ENCODE assay signal across 8 cellular contexts in the genomic region with DNA sequence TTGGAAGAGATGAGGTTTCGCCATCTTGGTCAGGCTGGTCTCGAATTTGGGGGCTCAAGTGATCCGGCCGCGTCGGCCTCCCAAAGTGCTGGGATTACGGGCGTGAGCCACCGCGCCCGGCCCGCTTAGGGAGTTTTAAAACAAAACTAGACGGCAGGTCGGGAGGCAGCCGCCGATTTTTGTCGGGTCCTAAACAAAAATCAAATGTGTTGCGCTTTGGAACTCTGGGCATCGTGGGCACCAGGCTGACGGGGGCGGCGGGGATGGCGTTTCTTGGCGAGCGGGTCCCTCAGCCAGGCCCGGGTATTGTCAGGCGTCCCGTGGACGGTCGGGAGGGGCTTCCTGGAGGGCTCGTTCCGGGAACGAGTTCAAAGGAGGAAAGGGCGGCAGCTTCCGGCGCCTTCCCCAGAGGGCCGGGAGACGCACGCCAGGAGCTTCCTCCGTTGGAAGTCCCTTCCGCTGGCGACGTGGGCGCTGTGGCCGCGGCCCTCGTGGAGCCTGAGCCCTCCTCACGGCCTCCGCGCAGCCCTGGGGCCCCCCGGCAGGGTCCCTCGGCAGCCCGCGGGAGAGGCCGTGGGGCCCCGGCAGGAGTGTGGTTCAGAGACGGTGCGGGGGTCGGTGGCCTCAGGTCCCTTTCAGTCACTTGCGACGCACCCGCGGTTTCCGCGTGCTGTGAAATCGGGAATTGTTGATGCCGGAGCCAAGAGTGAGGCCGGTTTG. TPM values are rescaled to one million over a fixed set of nuclear protein-coding genes. Genes with fewer than 3 reads are reported as not detected.
DNase-seq lines count a peak whose midpoint lies in the region; ATAC-seq and TF ChIP-seq lines count a peak whose summit lies in the region.

No MANE protein-coding gene starts in this region.

- 16 to 43% (median 25%) methylated on average over 33 to 68 of the region's 68 CpGs for WGBS in adrenal gland, 4 donors

- TF ChIP-seq CTCF in breast epithelium (IDR thresholded peaks at IDR 0.05) (no peak), MCF 10A (IDR thresholded peaks at IDR 0.05; ENCODE audit: unreplicated experiment) (no peak), Peyer's patch (IDR thresholded peaks at IDR 0.05) (no peak), adrenal gland (IDR thresholded peaks at IDR 0.05) (no peak)

- H3K27ac Mint-ChIP-seq in MCF 10A (ENCODE audit: low read depth, unreplicated experiment), result no peak overlapping the region

- H3K4me3 ChIP-seq in breast epithelium, result peak overlapping the region; percentile 59 to 76 (median 69)
- peak overlapping the region; percentile 52 to 87 (median 73) for H3K4me3 ChIP-seq in Peyer's patch
- H3K4me3 ChIP-seq in adrenal gland, result peak overlapping the region in 2 of 4 donors; percentile 37 to 54
- H3K4me3 ChIP-seq in iPS-18c (ENCODE audit: insufficient read depth, low read depth, low read length), result peak overlapping the region; percentile 77

- H3K9me3 ChIP-seq in breast epithelium (no peaks in the 10 kb centered on the region), Peyer's patch (no peaks in the 10 kb centered on the region), adrenal gland (replicated peaks in 1 of 3) (no peaks in the 10 kb centered on the region), iPS-18c (ENCODE audit: control insufficient read depth, insufficient read depth, low read length) (no peaks in the 10 kb centered on the region)

- H3K36me3 Mint-ChIP-seq in MCF 10A (ENCODE audit: insufficient read depth, unreplicated experiment), result peaks cover 11% of the 10 kb centered on the region

- peaks cover 7% of the 10 kb centered on the region for H3K36me3 ChIP-seq in breast epithelium
- H3K36me3 ChIP-seq in Peyer's patch, result peaks cover 0 to 2% (median 0%) of the 10 kb centered on the region in 3 donors
- H3K36me3 ChIP-seq in adrenal gland (replicated peaks in 1 of 2), result no peaks in the 10 kb centered on the region

- no peaks in the 10 kb centered on the region for H3K4me1 Mint-ChIP-seq in MCF 10A (ENCODE audit: insufficient read depth, unreplicated experiment)

- POLR2A ChIA-PET in MCF 10A (lab: Yijun Ruan, JAX), result no interaction called here

- peak; percentile 22 for TF ChIP-seq POLR2A in breast epithelium (IDR thresholded peaks at IDR 0.05)
- TF ChIP-seq POLR2A in Peyer's patch (IDR thresholded peaks at IDR 0.05), result peak; percentile 38 to 40
- TF ChIP-seq POLR2A in adrenal gland (IDR thresholded peaks at IDR 0.05), result no peak

- peak; percentile 27 for ATAC-seq in HG02981 (IDR thresholded peaks at IDR 0.05; ENCODE audit: unreplicated experiment)

- no TSS peak for BruUV-seq in MCF 10A (replicated peaks; lab: Mats Ljungman, UMichigan)

- H3K27ac ChIP-seq in breast epithelium, result peak overlapping the region; percentile 72 to 85
- peak overlapping the region; percentile 59 to 84 (median 66) for H3K27ac ChIP-seq in Peyer's patch
- H3K27ac ChIP-seq in adrenal gland, result peak overlapping the region in 3 of 5 donors; percentile 43 to 67 (median 66)

- H3K27me3 Mint-ChIP-seq in MCF 10A (ENCODE audit: insufficient read depth, unreplicated experiment), result no peaks in the 10 kb centered on the region

- H3K4me1 ChIP-seq in breast epithelium (no peaks in the 10 kb centered on the region), Peyer's patch (peaks cover 0 to 9% (median 4%) of the 10 kb centered on the region in 4 donors), adrenal gland (replicated peaks in 1 of 2) (peaks cover 7 to 10% of the 10 kb centered on the region in 2 donors)

- no peak overlapping the region for H3K4me3 Mint-ChIP-seq in MCF 10A (ENCODE audit: unreplicated experiment)

- intact Hi-C loops in breast epithelium (cut with DNase I; ENCODE audit: low total_unique reads) (no loop called here), MCF 10A (cut with micrococcal nuclease) (no loop called here), adrenal gland (cut with DNase I) (no loop called here)

- no peak for DNase-seq in breast epithelium (ENCODE audit: low spot score in 2 of 2)
- no peak for DNase-seq in MCF 10A (ENCODE audit: unreplicated experiment)
- peak; percentile 43 to 80 (median 70) for DNase-seq in Peyer's patch
- peak; percentile 57 to 73 (median 63) for DNase-seq in adrenal gland
- DNase-seq in stimulated activated CD4-positive, alpha-beta T cell treated with anti-CD3 and anti-CD28 coated beads, Interleukin-12 subunit alpha, Interleukin-12 subunit beta, amount 100 ng/mL, for 24 hours (ENCODE audit: low read depth in 2 of 2), result peak; percentile 28 to 57
- no peak for DNase-seq in OCI-M2 (lab: John Stamatoyannopoulos, UW; ENCODE audit: unreplicated experiment)

- CTCF ChIA-PET in MCF 10A (lab: Yijun Ruan, JAX), result interaction anchor here (0.6 kb wide), 1 partner anchor 13 kb away, joined by 3 read pairs; no protein-coding TSS in a partner anchor

- no peaks in the 10 kb centered on the region for H3K9me3 Mint-ChIP-seq in MCF 10A (ENCODE audit: unreplicated experiment)

- H3K27me3 ChIP-seq in breast epithelium (no peaks in the 10 kb centered on the region), Peyer's patch (no peaks in the 10 kb centered on the region), adrenal gland (peaks cover 5% of the 10 kb centered on the region)

RNA-seq across cellular contexts. Expression of a gene that starts 59.2 kb away (rescaled TPM):
- total RNA-seq in breast epithelium (10 to 100 TPM; 23.9 to 45.1 (median 32.4) TPM), MCF 10A (2022) (not detected in 2 replicates), Peyer's patch (10 to 100 TPM in 2 of 4 donors, 1 to 10 TPM in 2; 6.8 to 54.5 (median 12.8) TPM), adrenal gland (10 to 100 TPM in 5 of 8 donors, 1 to 10 TPM in 3; 5.0 to 20.8 (median 11.1) TPM)
- 1 to 10 TPM; 3.3 to 9.2 (median 6.5) TPM for polyA plus RNA-seq in adrenal gland

Comparison
In these comparisons a context has a peak if more than half of its experiments do, and no peak if none do; other contexts are left out.
1. DNase-seq: peak in Peyer's patch (3 of 3), adrenal gland (7 of 7) and stimulated activated CD4-positive, alpha-beta T cell treated with anti-CD3 and anti-CD28 coated beads, Interleukin-12 subunit alpha, Interleukin-12 subunit beta, amount 100 ng/mL, for 24 hours (2 of 2); none in breast epithelium (0 of 2), MCF 10A (single experiment) and OCI-M2 (single experiment).
2. POLR2A ChIP-seq: peak in breast epithelium (single experiment) and Peyer's patch (2 of 2); none in adrenal gland (0 of 2).
3. Peak in every context shown above with its lines, with median percentiles within 50 percentile points of each other: H3K27ac ChIP-seq.